8 cellular contexts compared by ENCODE assay signal in genomic region chr1:220113136-220113695, GRCh38. TPM values are rescaled to one million over a fixed set of nuclear protein-coding genes. Genes with fewer than 3 reads are reported as not detected.
DNase-seq lines count a peak whose midpoint lies in the region; ATAC-seq and TF ChIP-seq lines count a peak whose summit lies in the region.

No MANE protein-coding gene starts in this region.

- no peak overlapping the region for H3K4me3 ChIP-seq in AG09309 (ENCODE audit: control insufficient read depth, low read depth, low read length)

- H3K4me3 Mint-ChIP-seq in activated B cell treated with CpG ODN at 0.5 μM for 24 hours (peak overlapping the region; percentile 25), immature natural killer cell (peak overlapping the region; percentile 28 to 63 (median 51))

- DNase-seq in AG09309 (ENCODE audit: low read depth): no peak
- DNase-seq in GM10248 (ENCODE audit: extremely low spot score): peak; percentile 36
- DNase-seq in activated B cell treated with CpG ODN at 0.5 μM for 24 hours: no peak
- DNase-seq in immature natural killer cell: peak; percentile 26 to 43 (median 41)
- DNase-seq in substantia nigra (lab: John Stamatoyannopoulos, UW): no peak
- no peak for DNase-seq in cerebellum (ENCODE audit: low spot score)

- TF ChIP-seq CTCF in AG09309 (IDR thresholded peaks at IDR 0.05; ENCODE audit: control insufficient read depth, insufficient read depth, low read depth, low read length, missing control alignments) (peak; percentile 60), GM10248 (IDR thresholded peaks at IDR 0.05; ENCODE audit: control extremely low read depth, extremely low read depth, low read depth, missing control alignments) (peak; percentile 43), activated B cell treated with CpG ODN at 0.5 μM for 24 hours (IDR thresholded peaks at IDR 0.05) (no peak)

- POLR2A ChIA-PET in GM10248 (lab: Yijun Ruan, JAX): no interaction called here
- POLR2A ChIA-PET in activated B cell treated with CpG ODN at 0.5 μM for 24 hours (lab: Charles Lee): interaction anchor here (1.2 kb wide), 1 partner anchor 24 kb away, joined by 3 read pairs; the partner anchor contains the start of gene BPNT1

- no peak overlapping the region for H3K27ac ChIP-seq in substantia nigra (ENCODE audit: low read depth, low read length, poor library complexity, severe bottlenecking)

- H3K27me3 Mint-ChIP-seq in activated B cell treated with CpG ODN at 0.5 μM for 24 hours (no peaks in the 10 kb centered on the region), immature natural killer cell (ENCODE audit: low read depth in 3 of 3) (peaks cover 0 to 2% (median 0%) of the 10 kb centered on the region in 3 donors)

- intact Hi-C loops in activated B cell treated with CpG ODN at 0.5 μM for 24 hours (cut with micrococcal nuclease): loop anchor here (1.0 kb wide), 2 partner anchors 122 to 663 kb away; no protein-coding TSS in a partner anchor

- ATAC-seq in HG03571 (IDR thresholded peaks at IDR 0.05; ENCODE audit: unreplicated experiment) (peak; percentile 56), activated B cell treated with CpG ODN at 0.5 μM for 24 hours (ENCODE audit: low read depth) (peak; percentile 71), GM21576 (IDR thresholded peaks at IDR 0.05; ENCODE audit: unreplicated experiment) (no peak)

- CTCF ChIA-PET in GM10248 (lab: Yijun Ruan, JAX) (interaction anchor here (0.8 to 3.2 kb wide), 17 partner anchors 8 to 664 kb away, joined by 3 to 15 read pairs (median 4); no protein-coding TSS in a partner anchor), activated B cell treated with CpG ODN at 0.5 μM for 24 hours (lab: Charles Lee) (interaction anchor here (0.8 to 1.9 kb wide), 8 partner anchors 8 to 620 kb away, joined by 3 to 5 read pairs (median 3); partner anchors contain the start of gene BPNT1)

- H3K36me3 Mint-ChIP-seq in activated B cell treated with CpG ODN at 0.5 μM for 24 hours (ENCODE audit: low read depth) (peaks cover 69% of the 10 kb centered on the region), immature natural killer cell (peaks cover 17 to 28% (median 17%) of the 10 kb centered on the region in 3 donors)

- H3K4me1 Mint-ChIP-seq in activated B cell treated with CpG ODN at 0.5 μM for 24 hours (peaks cover 6% of the 10 kb centered on the region), immature natural killer cell (peaks cover 6 to 13% of the 10 kb centered on the region in 2 donors)

- H3K27ac Mint-ChIP-seq in activated B cell treated with CpG ODN at 0.5 μM for 24 hours (no peak overlapping the region), immature natural killer cell (peak overlapping the region in 5 of 6 donors; percentile 2 to 66 (median 15))

- no peaks in the 10 kb centered on the region for H3K9me3 Mint-ChIP-seq in activated B cell treated with CpG ODN at 0.5 μM for 24 hours
- H3K9me3 Mint-ChIP-seq in immature natural killer cell: no peaks in the 10 kb centered on the region

RNA-seq across cellular contexts. Expression of gene IARS2, which starts 19.3 kb away (rescaled TPM):
- total RNA-seq in activated B cell treated with CpG ODN at 0.5 μM for 24 hours: 39.8 and 41.9 TPM in 2 replicates
- 10 to 100 TPM; 44.9 to 76.8 (median 57.3) TPM for polyA plus RNA-seq in immature natural killer cell
- total RNA-seq in cerebellum: 41.5 TPM

RNA-seq across cellular contexts. Expression of gene BPNT1, which starts 23.6 kb away (rescaled TPM):
- 22.8 and 23.6 TPM in 2 replicates for total RNA-seq in activated B cell treated with CpG ODN at 0.5 μM for 24 hours
- polyA plus RNA-seq in immature natural killer cell: 10 to 100 TPM; 13.9 to 19.0 (median 15.3) TPM
- total RNA-seq in cerebellum: 14.1 TPM

Comparison
In these comparisons a context has a peak if more than half of its experiments do, and no peak if none do; other contexts are left out.
1. DNase-seq: peak in GM10248 (single experiment) and immature natural killer cell (3 of 3); none in AG09309 (single experiment), activated B cell treated with CpG ODN at 0.5 μM for 24 hours (single experiment), substantia nigra (0 of 49) and cerebellum (single experiment).